In the genomic region with DNA sequence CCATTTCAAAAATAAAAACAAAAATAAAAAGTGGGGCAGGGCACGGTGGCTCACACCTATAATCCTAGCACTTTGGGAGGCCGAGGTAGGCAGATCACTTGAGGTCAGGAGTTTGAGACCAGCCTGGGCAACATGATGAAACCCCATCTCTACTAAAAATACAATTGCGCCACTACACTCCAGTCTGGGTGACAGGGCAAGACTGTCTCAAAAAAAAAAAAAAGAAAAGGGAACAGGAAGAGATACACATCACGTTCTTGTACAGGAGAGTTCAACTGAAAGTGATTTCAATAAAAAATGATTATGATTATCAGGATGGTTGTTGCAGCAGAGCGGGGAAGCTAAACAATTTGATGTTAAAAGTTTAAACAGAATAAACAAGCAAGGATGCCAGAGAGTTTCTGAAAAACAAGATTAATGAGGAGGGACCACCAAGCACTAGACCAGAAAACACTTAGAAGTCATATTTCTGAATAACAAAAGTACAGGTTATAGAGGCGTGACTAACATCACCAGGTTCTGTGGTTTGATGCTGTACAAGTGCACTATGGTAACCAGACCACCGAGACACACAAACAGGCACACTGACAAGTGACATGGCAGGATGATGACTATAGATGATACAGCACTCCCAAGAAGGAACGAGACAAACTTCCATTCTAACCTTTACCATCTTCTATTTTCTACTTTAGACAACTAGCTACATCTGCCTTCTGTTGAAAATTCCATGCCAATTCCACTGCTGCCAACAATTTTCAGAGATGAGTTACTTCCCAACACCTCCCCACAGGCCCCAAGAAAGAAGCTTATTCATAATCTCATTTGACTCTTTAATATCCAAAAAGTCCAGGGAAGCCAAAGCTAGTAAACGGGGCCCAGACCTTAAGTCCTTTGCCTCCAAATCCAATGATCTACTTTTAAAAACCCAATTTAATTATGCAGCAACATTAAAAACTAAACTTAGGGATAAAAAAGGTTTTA, we compare ENCODE assay signal across 9 cellular contexts. TPM values are rescaled to one million over a fixed set of nuclear protein-coding genes. Genes with fewer than 3 reads are reported as not detected.
DNase-seq lines count a peak whose midpoint lies in the region; ATAC-seq lines count a peak whose summit lies in the region.
"Had no signal": no experiment of that assay in that cellular context is flagged by ENCODE, and none has a peak within 500 bp of the region (broad histone marks: within the 10 kb centered on the region; RNA-seq: fewer than 3 reads in every experiment).

No MANE protein-coding gene starts in this region.

- H2AFZ ChIP-seq in GM23248: no peak overlapping the region

- H3K79me2 ChIP-seq in GM23248 (ENCODE audit: insufficient read depth): peaks cover 86% of the 10 kb centered on the region

- peaks cover 84% of the 10 kb centered on the region for H3K36me3 ChIP-seq in GM23248 (ENCODE audit: low read depth)

- H4K20me1 ChIP-seq in GM23248 (ENCODE audit: insufficient read depth): 0 out of 2 replicates have a peak, but pooled peaks cover 5% of the 10 kb centered on the region

- ATAC-seq in HG02642 (IDR thresholded peaks at IDR 0.05; ENCODE audit: poor library complexity, unreplicated experiment) (no peak), HG03354 (IDR thresholded peaks at IDR 0.05; ENCODE audit: poor library complexity, severe bottlenecking, unreplicated experiment) (no peak)

- WGBS in GM23248 (ENCODE audit: low coverage in 1 of 2, low lambda C conversion rate in 2 of 2, missing lambda C conversion rate in 2 of 2), 2 experiments: 72% methylated on average over 9 of the region's 9 CpGs

- H3F3A ChIP-seq in GM23248 (ENCODE audit: insufficient read depth): peaks cover 46% of the 10 kb centered on the region

- H3K4me1 ChIP-seq in GM23248 (ENCODE audit: insufficient read depth): peaks cover 27% of the 10 kb centered on the region

- H3K9me2 ChIP-seq in GM23248 (ENCODE audit: insufficient read depth): no peaks in the 10 kb centered on the region

- DNase-seq in Ammon's horn (ENCODE audit: low spot score): peak; percentile 13
- DNase-seq in GM23248: peak; percentile 73
- peak; percentile 9 for DNase-seq in activated CD4-positive, alpha-beta T cell treated with anti-CD3 and anti-CD28 coated beads, Interleukin-2, amount 50 U/mL, for 1 hour
- peak; percentile 28 for DNase-seq in kidney tubule cell (ENCODE audit: low spot score)
- DNase-seq in cerebellum (ENCODE audit: low spot score): no peak
- DNase-seq in posterior vena cava (ENCODE audit: low spot score): no peak
- DNase-seq: OCI-M1 had no signal

- intact Hi-C loops in posterior vena cava (cut with DNase I): no loop called here

- peak overlapping the region; percentile 43 for H3K4me2 ChIP-seq in GM23248 (ENCODE audit: unreplicated experiment)

- no peaks in the 10 kb centered on the region for H3K27me3 ChIP-seq in GM23248 (replicated peaks; ENCODE audit: insufficient read depth)

- no peaks in the 10 kb centered on the region for H3K9me3 ChIP-seq in GM23248 (ENCODE audit: low read depth)

- peak overlapping the region; percentile 40 for H3K9ac ChIP-seq in GM23248

- peak overlapping the region; percentile 78 for H3K27ac ChIP-seq in GM23248

- in situ Hi-C loops in GM23248 (cut with MboI): no loop called here

- no peak overlapping the region for H3K4me3 ChIP-seq in GM23248

RNA-seq across cellular contexts. Expression of a gene that starts 11.8 kb away (rescaled TPM):
- 66.6 and 73.3 TPM in 2 replicates for total RNA-seq in GM23248 (2014; rRNA removed; shearing (Covaris generic))
- 89.4 and 97.3 TPM in 2 replicates for polyA plus RNA-seq in GM23248 (2016; fragmentation: Nextera tagmentation; extraction: Ambion mirVana)
- total RNA-seq in cerebellum (49.3 TPM), posterior vena cava (10 to 100 TPM; 46.9 to 47.8 TPM)

Comparison
In these comparisons a context has a peak if more than half of its experiments do, and no peak if none do; other contexts are left out.
1. DNase-seq: peak in Ammon's horn (single experiment), GM23248 (single experiment), activated CD4-positive, alpha-beta T cell treated with anti-CD3 and anti-CD28 coated beads, Interleukin-2, amount 50 U/mL, for 1 hour (single experiment) and kidney tubule cell (single experiment); none in cerebellum (single experiment) and posterior vena cava (single experiment).